Comparison of ENCODE assay signal across 15 cellular contexts in the genomic region with DNA sequence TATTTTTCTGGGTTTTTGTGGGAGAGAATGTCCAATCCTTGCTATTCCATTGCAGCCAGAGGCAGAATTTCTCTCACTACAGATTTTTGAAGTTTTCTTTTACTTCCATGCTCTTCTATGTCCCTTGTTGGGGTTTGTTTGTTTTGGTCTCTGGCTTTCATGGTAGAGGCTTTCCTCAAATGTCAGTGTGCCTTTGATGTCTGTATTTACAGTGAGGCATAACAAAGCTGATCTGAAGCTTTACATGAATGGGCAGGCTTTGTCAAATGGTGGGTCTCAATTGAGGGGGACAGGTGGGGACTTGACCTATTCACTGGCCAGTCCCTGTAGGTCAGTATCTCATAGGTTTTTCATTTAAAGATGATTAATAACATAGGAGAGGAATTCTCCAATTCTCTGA. TPM values are rescaled to one million over a fixed set of nuclear protein-coding genes. Genes with fewer than 3 reads are reported as not detected.
DNase-seq lines count a peak whose midpoint lies in the region; ATAC-seq and TF ChIP-seq lines count a peak whose summit lies in the region.
"Had no signal": no experiment of that assay in that cellular context is flagged by ENCODE, and none has a peak within 500 bp of the region (broad histone marks: within the 10 kb centered on the region; RNA-seq: fewer than 3 reads in every experiment).

No MANE protein-coding gene starts in this region.

- no peaks in the 10 kb centered on the region for H3K27me3 Mint-ChIP-seq in mesothelial cell of epicardium (ENCODE audit: low read depth)

- no peak for ATAC-seq in GM21423 (IDR thresholded peaks at IDR 0.05; ENCODE audit: unreplicated experiment)

- TF ChIP-seq CTCF in mesothelial cell of epicardium (IDR thresholded peaks at IDR 0.05; ENCODE audit: unreplicated experiment) = no peak

- no peak overlapping the region for H3K27ac Mint-ChIP-seq in mesothelial cell of epicardium
- H3K27ac Mint-ChIP-seq: HFFc6 had no signal

- H3K36me3 Mint-ChIP-seq in mesothelial cell of epicardium = no peaks in the 10 kb centered on the region
- H3K36me3 Mint-ChIP-seq: CD4-positive, alpha-beta memory T cell had no signal

- DNase-seq in DMS53 (lab: John Stamatoyannopoulos, UW) (peak; percentile 55), DMS53 treated with DMSO at 0.1 percent for 48 hours (lab: John Stamatoyannopoulos, UW; ENCODE audit: unreplicated experiment) (peak; percentile 19), NCI-H146 treated with DMSO at 0.1 percent for 48 hours (lab: John Stamatoyannopoulos, UW; ENCODE audit: unreplicated experiment) (peak; percentile 56), mesothelial cell of epicardium (ENCODE audit: low spot score in 2 of 2, unreplicated experiment in 2 of 2) (no peak)
- no peak for DNase-seq in stimulated activated CD4-positive, alpha-beta T cell treated with anti-CD3 and anti-CD28 coated beads, Interleukin-4, amount 100 ng/mL, for 24 hours
- DNase-seq: C1 segment of cervical spinal cord; Calu3; CD4-positive, alpha-beta memory T cell; COR-L47; DMS79; EL; GF-D8; GOT3; HFFc6 had no signal

- peaks cover 4% of the 10 kb centered on the region for H3K4me1 Mint-ChIP-seq in mesothelial cell of epicardium

- H3K4me3 Mint-ChIP-seq in mesothelial cell of epicardium = no peak overlapping the region
- H3K4me3 Mint-ChIP-seq: CD4-positive, alpha-beta memory T cell; HFFc6 had no signal

- H3K9me3 Mint-ChIP-seq in mesothelial cell of epicardium = peaks cover 7% of the 10 kb centered on the region
- H3K9me3 Mint-ChIP-seq: CD4-positive, alpha-beta memory T cell; HFFc6 had no signal

RNA-seq across cellular contexts. Expression of a gene that starts 8.6 kb away (rescaled TPM):
- total RNA-seq in mesothelial cell of epicardium = 12.4 to 15.7 TPM (median 14.2 TPM) in 3 replicates

Comparison
In these comparisons a context has a peak if more than half of its experiments do, and no peak if none do; other contexts are left out.
1. DNase-seq: peak in DMS53 (single experiment), DMS53 treated with DMSO at 0.1 percent for 48 hours (single experiment) and NCI-H146 treated with DMSO at 0.1 percent for 48 hours (single experiment); none in mesothelial cell of epicardium (0 of 2) and stimulated activated CD4-positive, alpha-beta T cell treated with anti-CD3 and anti-CD28 coated beads, Interleukin-4, amount 100 ng/mL, for 24 hours (single experiment).